1 cellular context compared by ENCODE assay signal in genomic region chr17:76353599-76354316, GRCh38.
TF ChIP-seq lines count a peak whose summit lies in the region.

Gene PRPSAP1 (minus strand): TSS chr17:76353916. CDS start chr17:76353703, 213 bp downstream.

TF ChIP-seq in HepG2, 621 proteins besides CTCF, POLR2A, EP300 and RAD21 (continued from another document and continues in another):
- TF ChIP-seq ARID4A (CRISPR knock-in tag; IDR thresholded peaks at IDR 0.05; ENCODE audit: borderline replicate concordance): peak; percentile 96
- peak; percentile 81 for TF ChIP-seq ZNF609 (CRISPR knock-in tag; IDR thresholded peaks at IDR 0.05; ENCODE audit: borderline replicate concordance)
- peak; percentile 89; the same call in 1 of the 2 replicates for TF ChIP-seq FOXJ3 (CRISPR knock-in tag; IDR thresholded peaks at IDR 0.05; ENCODE audit: borderline replicate concordance)
- TF ChIP-seq KAT7 (CRISPR knock-in tag; IDR thresholded peaks at IDR 0.05; ENCODE audit: borderline replicate concordance): peak; percentile 97
- peak; percentile 88 for TF ChIP-seq ZNF264 (CRISPR knock-in tag; IDR thresholded peaks at IDR 0.05)
- TF ChIP-seq, protein P1, sequence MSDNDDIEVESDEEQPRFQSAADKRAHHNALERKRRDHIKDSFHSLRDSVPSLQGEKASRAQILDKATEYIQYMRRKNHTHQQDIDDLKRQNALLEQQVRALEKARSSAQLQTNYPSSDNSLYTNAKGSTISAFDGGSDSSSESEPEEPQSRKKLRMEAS (IDR thresholded peaks at IDR 0.05): peak; percentile 68
- TF ChIP-seq STAG1 (CRISPR knock-in tag; IDR thresholded peaks at IDR 0.05): peak; percentile 29; the same call in 1 of the 2 replicates
- no peak for TF ChIP-seq ZSCAN30 (CRISPR knock-in tag; IDR thresholded peaks at IDR 0.05)
- TF ChIP-seq ZNF646 (CRISPR knock-in tag; IDR thresholded peaks at IDR 0.05): no peak
- TF ChIP-seq ZNF138 (CRISPR knock-in tag; IDR thresholded peaks at IDR 0.05; ENCODE audit: low read depth): 0 out of 2 replicates have a peak, but pooled peaks have one; percentile 46
- no peak for TF ChIP-seq ZUFSP (CRISPR knock-in tag; IDR thresholded peaks at IDR 0.05; ENCODE audit: borderline replicate concordance)
- TF ChIP-seq KDM1A (CRISPR knock-in tag; IDR thresholded peaks at IDR 0.05): no peak
- peak; percentile 76 for TF ChIP-seq GATAD2A (CRISPR knock-in tag; IDR thresholded peaks at IDR 0.05)
- no peak; the same call in 1 of the 2 replicates for TF ChIP-seq ZNF33A (CRISPR knock-in tag; IDR thresholded peaks at IDR 0.05; ENCODE audit: borderline replicate concordance)
- peak; percentile 62; the same call in 1 of the 2 replicates for TF ChIP-seq ZNF30 (CRISPR knock-in tag; IDR thresholded peaks at IDR 0.05)
- peak; percentile 88; the same call in 1 of the 2 replicates for TF ChIP-seq IKZF5 (CRISPR knock-in tag; IDR thresholded peaks at IDR 0.05)
- TF ChIP-seq ZMYM4 (CRISPR knock-in tag; IDR thresholded peaks at IDR 0.05): peak; percentile 80; the same call in 1 of the 2 replicates
- TF ChIP-seq EEA1 (CRISPR knock-in tag; IDR thresholded peaks at IDR 0.05; ENCODE audit: borderline replicate concordance): peak; percentile 91; the same call in 1 of the 2 replicates
- peak; percentile 25; the same call in 1 of the 2 replicates for TF ChIP-seq SP140L (CRISPR knock-in tag; IDR thresholded peaks at IDR 0.05; ENCODE audit: borderline replicate concordance)
- no peak; the same call in 1 of the 2 replicates for TF ChIP-seq DMTF1 (CRISPR knock-in tag; IDR thresholded peaks at IDR 0.05)
- 0 out of 2 replicates have a peak, but pooled peaks have one; percentile 55 for TF ChIP-seq ZNF780A (CRISPR knock-in tag; IDR thresholded peaks at IDR 0.05)
- TF ChIP-seq, protein P2, sequence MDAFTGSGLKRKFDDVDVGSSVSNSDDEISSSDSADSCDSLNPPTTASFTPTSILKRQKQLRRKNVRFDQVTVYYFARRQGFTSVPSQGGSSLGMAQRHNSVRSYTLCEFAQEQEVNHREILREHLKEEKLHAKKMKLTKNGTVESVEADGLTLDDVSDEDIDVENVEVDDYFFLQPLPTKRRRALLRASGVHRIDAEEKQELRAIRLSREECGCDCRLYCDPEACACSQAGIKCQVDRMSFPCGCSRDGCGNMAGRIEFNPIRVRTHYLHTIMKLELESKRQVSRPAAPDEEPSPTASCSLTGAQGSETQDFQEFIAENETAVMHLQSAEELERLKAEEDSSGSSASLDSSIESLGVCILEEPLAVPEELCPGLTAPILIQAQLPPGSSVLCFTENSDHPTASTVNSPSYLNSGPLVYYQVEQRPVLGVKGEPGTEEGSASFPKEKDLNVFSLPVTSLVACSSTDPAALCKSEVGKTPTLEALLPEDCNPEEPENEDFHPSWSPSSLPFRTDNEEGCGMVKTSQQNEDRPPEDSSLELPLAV (CRISPR knock-in tag; conservative IDR thresholded peaks at IDR 0.05; ENCODE audit: low read depth): no peak
- TF ChIP-seq, protein P3, sequence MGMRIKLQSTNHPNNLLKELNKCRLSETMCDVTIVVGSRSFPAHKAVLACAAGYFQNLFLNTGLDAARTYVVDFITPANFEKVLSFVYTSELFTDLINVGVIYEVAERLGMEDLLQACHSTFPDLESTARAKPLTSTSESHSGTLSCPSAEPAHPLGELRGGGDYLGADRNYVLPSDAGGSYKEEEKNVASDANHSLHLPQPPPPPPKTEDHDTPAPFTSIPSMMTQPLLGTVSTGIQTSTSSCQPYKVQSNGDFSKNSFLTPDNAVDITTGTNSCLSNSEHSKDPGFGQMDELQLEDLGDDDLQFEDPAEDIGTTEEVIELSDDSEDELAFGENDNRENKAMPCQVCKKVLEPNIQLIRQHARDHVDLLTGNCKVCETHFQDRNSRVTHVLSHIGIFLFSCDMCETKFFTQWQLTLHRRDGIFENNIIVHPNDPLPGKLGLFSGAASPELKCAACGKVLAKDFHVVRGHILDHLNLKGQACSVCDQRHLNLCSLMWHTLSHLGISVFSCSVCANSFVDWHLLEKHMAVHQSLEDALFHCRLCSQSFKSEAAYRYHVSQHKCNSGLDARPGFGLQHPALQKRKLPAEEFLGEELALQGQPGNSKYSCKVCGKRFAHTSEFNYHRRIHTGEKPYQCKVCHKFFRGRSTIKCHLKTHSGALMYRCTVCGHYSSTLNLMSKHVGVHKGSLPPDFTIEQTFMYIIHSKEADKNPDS (CRISPR knock-in tag; IDR thresholded peaks at IDR 0.05): peak; percentile 59; the same call in 1 of the 2 replicates
- TF ChIP-seq CBX1 (IDR thresholded peaks at IDR 0.05; ENCODE audit: low read depth): peak; percentile 29
- TF ChIP-seq ZNF337 (CRISPR knock-in tag; IDR thresholded peaks at IDR 0.05; ENCODE audit: borderline replicate concordance, low read depth): peak; percentile 97
- peak; percentile 67; the same call in 1 of the 2 replicates for TF ChIP-seq HMG20A (CRISPR knock-in tag; IDR thresholded peaks at IDR 0.05; ENCODE audit: borderline replicate concordance)
